ENCODE assay signal across 35 cellular contexts in the genomic region with DNA sequence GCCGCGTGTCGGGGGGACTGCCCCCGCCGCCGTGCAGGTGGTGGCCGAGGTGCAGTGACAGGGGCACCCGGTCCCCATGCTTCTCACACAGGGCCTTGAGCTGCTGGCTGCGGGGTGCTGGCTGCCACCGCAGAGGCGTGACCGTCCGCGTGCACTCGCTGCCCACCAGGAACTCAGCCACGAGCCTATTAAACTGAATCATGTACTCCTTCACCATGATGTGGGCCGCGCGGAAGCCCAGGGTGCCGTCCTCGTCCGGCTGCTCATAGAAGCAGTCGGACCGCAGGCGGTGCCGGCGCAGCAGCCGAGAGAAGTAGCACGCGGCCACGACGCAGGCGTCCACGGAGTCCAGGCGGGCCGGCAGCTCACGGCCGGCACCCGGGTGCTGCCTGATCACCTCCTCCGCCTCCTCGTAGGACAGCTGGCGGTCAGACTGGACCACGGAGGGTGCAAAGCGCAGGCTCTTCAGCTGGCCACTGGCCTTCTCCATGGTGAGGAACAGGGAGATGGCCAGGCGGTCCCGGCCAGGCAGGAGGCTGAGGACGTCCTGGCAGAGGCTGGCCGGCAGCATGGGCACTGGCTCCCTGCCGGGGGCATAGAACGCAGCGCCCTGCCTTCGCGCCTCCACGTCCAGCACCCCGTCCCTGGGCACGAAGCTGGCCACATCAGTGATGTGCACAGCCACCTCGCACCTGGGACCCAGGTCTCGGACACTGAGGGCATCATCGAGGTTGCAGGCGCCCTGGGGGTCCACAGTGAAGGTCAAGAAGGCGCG. TPM values are rescaled to one million over a fixed set of nuclear protein-coding genes. Genes with fewer than 3 reads are reported as not detected.
"Had no signal": no experiment of that assay in that cellular context is flagged by ENCODE, and none has a peak within 500 bp of the region (broad histone marks: within the 10 kb centered on the region; RNA-seq: fewer than 3 reads in every experiment).

No MANE protein-coding gene starts in this region.

- H3K27ac ChIP-seq: PC-9, RWPE1, WERI-Rb-1 had no signal

- H3K4me3 ChIP-seq: PC-9 had no signal

- H2AFZ ChIP-seq: PC-9 had no signal

- H3K4me2 ChIP-seq: PC-9 had no signal

- ATAC-seq: activated CD8-positive, alpha-beta memory T cell treated with anti-CD3 and anti-CD28 coated beads, Interleukin-2, amount 10 ng/mL, durations not matched to agents 7 days and 5 days; activated naive CD8-positive, alpha-beta T cell treated with anti-CD3 and anti-CD28 coated beads, Interleukin-2, amount 50 U/mL, for 24 hours had no signal

- FAIRE-seq: bronchial epithelial cell, RCC 7860 had no signal

- H3K36me3 ChIP-seq: WERI-Rb-1 had no signal

- DNase-seq: activated CD4-positive, alpha-beta memory T cell treated with anti-CD3 and anti-CD28 coated beads, Interleukin-2, amount 10 ng/mL, durations not matched to agents 7 days and 5 days; activated CD4-positive, alpha-beta T cell treated with anti-CD3 and anti-CD28 coated beads for 1 hour; activated CD4-positive, alpha-beta T cell treated with anti-CD3 and anti-CD28 coated beads for 48 hours; activated CD4-positive, CD25-positive, alpha-beta regulatory T cell; activated CD8-positive, alpha-beta memory T cell treated with anti-CD3 and anti-CD28 coated beads for 24 hours; activated CD8-positive, alpha-beta memory T cell treated with anti-CD3 and anti-CD28 coated beads, Interleukin-2, amount 10 ng/mL, durations not matched to agents 7 days and 5 days; activated CD8-positive, alpha-beta memory T cell treated with anti-CD3 and anti-CD28 coated beads, Interleukin-2, amount 50 U/mL, for 48 hours; activated effector memory CD4-positive, alpha-beta T cell treated with Interleukin-2 at 50 U/mL for 16 hours; activated naive CD4-positive, alpha-beta T cell treated with anti-CD3 and anti-CD28 coated beads, Interleukin-2, amount 10 ng/mL, durations not matched to agents 7 days and 5 days; activated naive CD8-positive, alpha-beta T cell treated with anti-CD3 and anti-CD28 coated beads, Interleukin-2, amount 50 U/mL, for 24 hours; activated T-cell treated with anti-CD3 and anti-CD28 coated beads, Interleukin-2, amount 50 U/mL, for 48 hours; anterior cingulate cortex; caudate nucleus; cerebellar nuclear complex; Karpas-422; NCI-H1105; NCI-H1417 treated with DMSO at 0.1 percent for 48 hours; NCI-H187 treated with DMSO at 0.1 percent for 48 hours; NCI-H2081; NCI-H2171 treated with DMSO at 0.1 percent for 48 hours; NCI-H2227 treated with DMSO at 0.1 percent for 48 hours; NCI-H446; NCI-H510A treated with DMSO at 0.1 percent for 48 hours; NCI-H526 treated with DMSO at 0.1 percent for 48 hours; NCI-H774; PC-9; Right ventricle myocardium superior; SW 1271; T-helper 1 cell; T-helper 2 cell; T-helper 9 cell; WERI-Rb-1 had no signal

RNA-seq across cellular contexts. Expression of a gene that starts 16.7 kb away (rescaled TPM):
- total RNA-seq: activated CD4-positive, alpha-beta memory T cell treated with anti-CD3 and anti-CD28 coated beads, Interleukin-2, amount 10 ng/mL, durations not matched to agents 7 days and 5 days; activated CD8-positive, alpha-beta memory T cell treated with anti-CD3 and anti-CD28 coated beads, Interleukin-2, amount 10 ng/mL, durations not matched to agents 7 days and 5 days; Right ventricle myocardium superior had no signal
